Comparison of ENCODE assay signal across 7 cellular contexts in the genomic region with DNA sequence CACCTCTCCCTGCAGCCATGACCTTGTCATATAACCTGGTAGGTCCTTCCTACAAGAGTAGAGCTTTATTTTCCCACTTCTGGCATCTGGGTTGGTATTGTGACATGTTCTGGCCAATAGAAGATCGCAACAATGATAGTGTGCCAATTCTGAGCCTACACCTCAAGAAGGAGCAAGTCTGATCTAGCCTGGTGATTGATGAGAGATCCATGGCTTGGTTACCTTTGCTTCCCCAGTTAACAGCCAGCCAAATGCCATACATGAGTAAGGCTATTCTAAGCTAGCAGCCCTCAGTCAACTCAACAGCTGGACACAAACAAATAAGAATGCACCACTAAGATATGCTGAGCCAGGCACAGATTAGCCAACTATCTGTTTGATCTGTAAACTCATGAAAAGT.
"Had no signal": no experiment of that assay in that cellular context is flagged by ENCODE, and none has a peak within 500 bp of the region (broad histone marks: within the 10 kb centered on the region; RNA-seq: fewer than 3 reads in every experiment).

No MANE protein-coding gene starts in this region.

- ATAC-seq: GM23338 had no signal

- H2AFZ ChIP-seq: GM23338 had no signal

- H3K4me3 ChIP-seq: GM23338 had no signal

- DNase-seq: H9, HCEC 1CT, IMR-90 had no signal

- FAIRE-seq: H1, H54, HTR-8/SVneo had no signal

- H3K4me2 ChIP-seq: GM23338 had no signal
